1 cellular context compared by ENCODE assay signal in the genomic region with DNA sequence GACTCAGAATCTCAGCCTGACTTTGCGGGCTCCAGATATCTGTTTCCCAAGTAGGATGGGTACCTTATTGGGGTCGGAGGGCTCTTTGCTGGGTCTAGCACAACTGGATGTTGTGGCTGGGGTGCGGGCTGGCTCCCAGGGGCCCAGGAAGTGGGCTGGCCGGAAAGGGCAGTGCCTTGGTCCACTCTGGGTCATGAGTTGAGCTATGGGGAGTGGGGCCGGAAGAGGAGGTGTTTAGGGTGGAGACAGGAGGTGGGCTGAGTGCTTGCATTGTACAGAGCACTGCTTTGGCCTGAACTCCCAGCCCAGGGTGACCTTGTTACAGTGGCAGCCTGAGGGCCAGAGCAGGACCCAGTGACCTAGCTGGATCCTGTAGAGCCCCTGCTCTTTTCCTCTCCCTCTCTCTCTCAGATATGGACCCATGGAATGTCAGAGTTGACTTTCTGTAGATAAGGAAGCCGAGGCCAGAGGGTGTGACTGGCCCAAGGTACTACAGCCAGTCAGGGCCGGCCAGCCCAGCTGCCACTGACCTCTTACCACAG.
TF ChIP-seq lines count a peak whose summit lies in the region.

No MANE protein-coding gene starts in this region.

TF ChIP-seq in K562, 482 proteins besides CTCF, POLR2A, EP300 and RAD21 (continued from another document and continues in another):
- TF ChIP-seq, protein P1, sequence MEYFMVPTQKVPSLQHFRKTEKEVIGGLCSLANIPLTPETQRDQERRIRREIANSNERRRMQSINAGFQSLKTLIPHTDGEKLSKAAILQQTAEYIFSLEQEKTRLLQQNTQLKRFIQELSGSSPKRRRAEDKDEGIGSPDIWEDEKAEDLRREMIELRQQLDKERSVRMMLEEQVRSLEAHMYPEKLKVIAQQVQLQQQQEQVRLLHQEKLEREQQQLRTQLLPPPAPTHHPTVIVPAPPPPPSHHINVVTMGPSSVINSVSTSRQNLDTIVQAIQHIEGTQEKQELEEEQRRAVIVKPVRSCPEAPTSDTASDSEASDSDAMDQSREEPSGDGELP (CRISPR knock-in tag; IDR thresholded peaks at IDR 0.05; ENCODE audit: borderline replicate concordance) = 0 out of 2 replicates have a peak, but pooled peaks have one; percentile 69
- TF ChIP-seq DIDO1 (tag; IDR thresholded peaks at IDR 0.05; ENCODE audit: low read depth) (no peak), POLR2H (tag; IDR thresholded peaks at IDR 0.05; ENCODE audit: low read depth) (peak; percentile 22; the same call in 1 of the 2 replicates), ZBTB8A (IDR thresholded peaks at IDR 0.05; ENCODE audit: partially characterized antibody) (no peak), KLF10 (CRISPR knock-in tag; IDR thresholded peaks at IDR 0.05) (no peak), PURB (CRISPR knock-in tag; IDR thresholded peaks at IDR 0.05; ENCODE audit: low read depth) (no peak), BCL6 (CRISPR knock-in tag; IDR thresholded peaks at IDR 0.05) (no peak), ILK (tag; IDR thresholded peaks at IDR 0.05; ENCODE audit: borderline replicate concordance, low read depth) (no peak), ZNF324 (CRISPR knock-in tag; IDR thresholded peaks at IDR 0.05) (no peak), FOS (IDR thresholded peaks at IDR 0.05; ENCODE audit: extremely low read depth, insufficient read length) (no peak), BRD4 (IDR thresholded peaks at IDR 0.05) (no peak), EZH2 (IDR thresholded peaks at IDR 0.05; ENCODE audit: borderline replicate concordance, low read depth, low read length) (no peak), CBX1 (IDR thresholded peaks at IDR 0.05; ENCODE audit: low read depth) (no peak), ZNF253 (CRISPR knock-in tag; conservative IDR thresholded peaks at IDR 0.05) (no peak), GABPA (tag; conservative IDR thresholded peaks at IDR 0.05; ENCODE audit: low read depth) (peak; percentile 81), POLR2G (IDR thresholded peaks at IDR 0.05; ENCODE audit: low read depth, low read length) (peak; percentile 26; the same call in 1 of the 2 replicates), PCBP1 (IDR thresholded peaks at IDR 0.05; ENCODE audit: low read depth, low read length, poor library complexity, severe bottlenecking) (no peak), POLR2AphosphoS2 (IDR thresholded peaks at IDR 0.05; ENCODE audit: low read length) (no peak), NEUROD1 (IDR thresholded peaks at IDR 0.05; ENCODE audit: borderline replicate concordance, low read depth, low read length, partially characterized antibody) (no peak), ZNF239 (CRISPR knock-in tag; IDR thresholded peaks at IDR 0.05) (no peak), SMAD2 (IDR thresholded peaks at IDR 0.05; ENCODE audit: low read depth, low read length) (no peak), FOXA3 (CRISPR knock-in tag; conservative IDR thresholded peaks at IDR 0.05 in 1 of 2, IDR thresholded peaks at IDR 0.05 in 1 of 2) (peak in 1 of 2 experiments; percentile 29; a peak in 1 of 4 replicates), ZNF3 (CRISPR knock-in tag; IDR thresholded peaks at IDR 0.05) (no peak), MEIS2 (IDR thresholded peaks at IDR 0.05; ENCODE audit: partially characterized antibody) (no peak), ZNF668 (CRISPR knock-in tag; IDR thresholded peaks at IDR 0.05) (no peak), SMARCB1 (IDR thresholded peaks at IDR 0.05; ENCODE audit: insufficient read length, low read depth) (no peak), TEAD4 (IDR thresholded peaks at IDR 0.05; ENCODE audit: low read length) (peak; percentile 78), TEAD4 (CRISPR knock-in tag; IDR thresholded peaks at IDR 0.05; ENCODE audit: borderline replicate concordance) (no peak), NR1H2 (CRISPR knock-in tag; IDR thresholded peaks at IDR 0.05) (no peak), ZNF644 (tag; IDR thresholded peaks at IDR 0.05; ENCODE audit: low read depth) (0 out of 2 replicates have a peak, but pooled peaks have one; percentile 45), MCM2 (IDR thresholded peaks at IDR 0.05; ENCODE audit: low read depth) (no peak), NFATC3 (IDR thresholded peaks at IDR 0.05) (no peak), GTF2A2 (tag; IDR thresholded peaks at IDR 0.05) (no peak), PYGO2 (tag; IDR thresholded peaks at IDR 0.05) (peak; percentile 11; the same call in 1 of the 2 replicates), MYBL2 (IDR thresholded peaks at IDR 0.05; ENCODE audit: low read depth) (no peak), MYBL2 (CRISPR knock-in tag; IDR thresholded peaks at IDR 0.05; ENCODE audit: borderline replicate concordance) (no peak), SMARCA5 (IDR thresholded peaks at IDR 0.05) (no peak), TSC22D4 (tag; IDR thresholded peaks at IDR 0.05) (no peak), ELF4 (CRISPR knock-in tag; IDR thresholded peaks at IDR 0.05) (no peak), GABPB2 (CRISPR knock-in tag; conservative IDR thresholded peaks at IDR 0.05) (no peak), CXXC5 (CRISPR knock-in tag; IDR thresholded peaks at IDR 0.05) (peak; percentile 51), ZC3H4 (CRISPR knock-in tag; IDR thresholded peaks at IDR 0.05; ENCODE audit: borderline replicate concordance) (no peak), HMG20B (CRISPR knock-in tag; IDR thresholded peaks at IDR 0.05) (no peak), CREM (IDR thresholded peaks at IDR 0.05; ENCODE audit: low read depth) (no peak), HDAC3 (IDR thresholded peaks at IDR 0.05; ENCODE audit: borderline replicate concordance, partially characterized antibody) (no peak)
- TF ChIP-seq, protein P2, sequence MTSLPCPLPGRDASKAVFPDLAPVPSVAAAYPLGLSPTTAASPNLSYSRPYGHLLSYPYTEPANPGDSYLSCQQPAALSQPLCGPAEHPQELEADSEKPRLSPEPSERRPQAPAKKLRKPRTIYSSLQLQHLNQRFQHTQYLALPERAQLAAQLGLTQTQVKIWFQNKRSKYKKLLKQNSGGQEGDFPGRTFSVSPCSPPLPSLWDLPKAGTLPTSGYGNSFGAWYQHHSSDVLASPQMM (CRISPR knock-in tag; IDR thresholded peaks at IDR 0.05) = no peak
- TF ChIP-seq, protein P3, sequence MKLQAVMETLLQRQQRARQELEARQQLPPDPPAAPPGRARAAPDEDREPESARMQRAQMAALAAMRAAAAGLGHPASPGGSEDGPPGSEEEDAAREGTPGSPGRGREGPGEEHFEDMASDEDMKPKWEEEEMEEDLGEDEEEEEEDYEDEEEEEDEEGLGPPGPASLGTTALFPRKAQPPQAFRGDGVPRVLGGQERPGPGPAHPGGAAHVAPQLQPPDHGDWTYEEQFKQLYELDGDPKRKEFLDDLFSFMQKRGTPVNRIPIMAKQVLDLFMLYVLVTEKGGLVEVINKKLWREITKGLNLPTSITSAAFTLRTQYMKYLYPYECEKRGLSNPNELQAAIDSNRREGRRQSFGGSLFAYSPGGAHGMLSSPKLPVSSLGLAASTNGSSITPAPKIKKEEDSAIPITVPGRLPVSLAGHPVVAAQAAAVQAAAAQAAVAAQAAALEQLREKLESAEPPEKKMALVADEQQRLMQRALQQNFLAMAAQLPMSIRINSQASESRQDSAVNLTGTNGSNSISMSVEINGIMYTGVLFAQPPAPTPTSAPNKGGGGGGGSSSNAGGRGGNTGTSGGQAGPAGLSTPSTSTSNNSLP (IDR thresholded peaks at IDR 0.05; ENCODE audit: borderline replicate concordance, low read depth, low read length) = no peak
- TF ChIP-seq, protein P4, sequence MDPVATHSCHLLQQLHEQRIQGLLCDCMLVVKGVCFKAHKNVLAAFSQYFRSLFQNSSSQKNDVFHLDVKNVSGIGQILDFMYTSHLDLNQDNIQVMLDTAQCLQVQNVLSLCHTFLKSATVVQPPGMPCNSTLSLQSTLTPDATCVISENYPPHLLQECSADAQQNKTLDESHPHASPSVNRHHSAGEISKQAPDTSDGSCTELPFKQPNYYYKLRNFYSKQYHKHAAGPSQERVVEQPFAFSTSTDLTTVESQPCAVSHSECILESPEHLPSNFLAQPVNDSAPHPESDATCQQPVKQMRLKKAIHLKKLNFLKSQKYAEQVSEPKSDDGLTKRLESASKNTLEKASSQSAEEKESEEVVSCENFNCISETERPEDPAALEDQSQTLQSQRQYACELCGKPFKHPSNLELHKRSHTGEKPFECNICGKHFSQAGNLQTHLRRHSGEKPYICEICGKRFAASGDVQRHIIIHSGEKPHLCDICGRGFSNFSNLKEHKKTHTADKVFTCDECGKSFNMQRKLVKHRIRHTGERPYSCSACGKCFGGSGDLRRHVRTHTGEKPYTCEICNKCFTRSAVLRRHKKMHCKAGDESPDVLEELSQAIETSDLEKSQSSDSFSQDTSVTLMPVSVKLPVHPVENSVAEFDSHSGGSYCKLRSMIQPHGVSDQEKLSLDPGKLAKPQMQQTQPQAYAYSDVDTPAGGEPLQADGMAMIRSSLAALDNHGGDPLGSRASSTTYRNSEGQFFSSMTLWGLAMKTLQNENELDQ (CRISPR knock-in tag; IDR thresholded peaks at IDR 0.05; ENCODE audit: borderline replicate concordance) = no peak
- TF ChIP-seq, protein P5, sequence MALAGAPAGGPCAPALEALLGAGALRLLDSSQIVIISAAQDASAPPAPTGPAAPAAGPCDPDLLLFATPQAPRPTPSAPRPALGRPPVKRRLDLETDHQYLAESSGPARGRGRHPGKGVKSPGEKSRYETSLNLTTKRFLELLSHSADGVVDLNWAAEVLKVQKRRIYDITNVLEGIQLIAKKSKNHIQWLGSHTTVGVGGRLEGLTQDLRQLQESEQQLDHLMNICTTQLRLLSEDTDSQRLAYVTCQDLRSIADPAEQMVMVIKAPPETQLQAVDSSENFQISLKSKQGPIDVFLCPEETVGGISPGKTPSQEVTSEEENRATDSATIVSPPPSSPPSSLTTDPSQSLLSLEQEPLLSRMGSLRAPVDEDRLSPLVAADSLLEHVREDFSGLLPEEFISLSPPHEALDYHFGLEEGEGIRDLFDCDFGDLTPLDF (CRISPR knock-in tag; IDR thresholded peaks at IDR 0.05) = no peak
- TF ChIP-seq, protein P6, sequence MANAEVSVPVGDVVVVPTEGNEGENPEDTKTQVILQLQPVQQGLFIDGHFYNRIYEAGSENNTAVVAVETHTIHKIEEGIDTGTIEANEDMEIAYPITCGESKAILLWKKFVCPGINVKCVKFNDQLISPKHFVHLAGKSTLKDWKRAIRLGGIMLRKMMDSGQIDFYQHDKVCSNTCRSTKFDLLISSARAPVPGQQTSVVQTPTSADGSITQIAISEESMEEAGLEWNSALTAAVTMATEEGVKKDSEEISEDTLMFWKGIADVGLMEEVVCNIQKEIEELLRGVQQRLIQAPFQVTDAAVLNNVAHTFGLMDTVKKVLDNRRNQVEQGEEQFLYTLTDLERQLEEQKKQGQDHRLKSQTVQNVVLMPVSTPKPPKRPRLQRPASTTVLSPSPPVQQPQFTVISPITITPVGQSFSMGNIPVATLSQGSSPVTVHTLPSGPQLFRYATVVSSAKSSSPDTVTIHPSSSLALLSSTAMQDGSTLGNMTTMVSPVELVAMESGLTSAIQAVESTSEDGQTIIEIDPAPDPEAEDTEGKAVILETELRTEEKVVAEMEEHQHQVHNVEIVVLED (CRISPR knock-in tag; IDR thresholded peaks at IDR 0.05) = no peak
- TF ChIP-seq, protein P7, sequence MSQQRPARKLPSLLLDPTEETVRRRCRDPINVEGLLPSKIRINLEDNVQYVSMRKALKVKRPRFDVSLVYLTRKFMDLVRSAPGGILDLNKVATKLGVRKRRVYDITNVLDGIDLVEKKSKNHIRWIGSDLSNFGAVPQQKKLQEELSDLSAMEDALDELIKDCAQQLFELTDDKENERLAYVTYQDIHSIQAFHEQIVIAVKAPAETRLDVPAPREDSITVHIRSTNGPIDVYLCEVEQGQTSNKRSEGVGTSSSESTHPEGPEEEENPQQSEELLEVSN (IDR thresholded peaks at IDR 0.05; ENCODE audit: borderline replicate concordance in 1 of 2, extremely low read depth in 1 of 2, insufficient read depth in 1 of 2, insufficient read length in 1 of 2, low read depth in 1 of 2, low read length in 1 of 2, poor library complexity in 1 of 2, severe bottlenecking in 1 of 2) = no peak
- TF ChIP-seq, protein P8, sequence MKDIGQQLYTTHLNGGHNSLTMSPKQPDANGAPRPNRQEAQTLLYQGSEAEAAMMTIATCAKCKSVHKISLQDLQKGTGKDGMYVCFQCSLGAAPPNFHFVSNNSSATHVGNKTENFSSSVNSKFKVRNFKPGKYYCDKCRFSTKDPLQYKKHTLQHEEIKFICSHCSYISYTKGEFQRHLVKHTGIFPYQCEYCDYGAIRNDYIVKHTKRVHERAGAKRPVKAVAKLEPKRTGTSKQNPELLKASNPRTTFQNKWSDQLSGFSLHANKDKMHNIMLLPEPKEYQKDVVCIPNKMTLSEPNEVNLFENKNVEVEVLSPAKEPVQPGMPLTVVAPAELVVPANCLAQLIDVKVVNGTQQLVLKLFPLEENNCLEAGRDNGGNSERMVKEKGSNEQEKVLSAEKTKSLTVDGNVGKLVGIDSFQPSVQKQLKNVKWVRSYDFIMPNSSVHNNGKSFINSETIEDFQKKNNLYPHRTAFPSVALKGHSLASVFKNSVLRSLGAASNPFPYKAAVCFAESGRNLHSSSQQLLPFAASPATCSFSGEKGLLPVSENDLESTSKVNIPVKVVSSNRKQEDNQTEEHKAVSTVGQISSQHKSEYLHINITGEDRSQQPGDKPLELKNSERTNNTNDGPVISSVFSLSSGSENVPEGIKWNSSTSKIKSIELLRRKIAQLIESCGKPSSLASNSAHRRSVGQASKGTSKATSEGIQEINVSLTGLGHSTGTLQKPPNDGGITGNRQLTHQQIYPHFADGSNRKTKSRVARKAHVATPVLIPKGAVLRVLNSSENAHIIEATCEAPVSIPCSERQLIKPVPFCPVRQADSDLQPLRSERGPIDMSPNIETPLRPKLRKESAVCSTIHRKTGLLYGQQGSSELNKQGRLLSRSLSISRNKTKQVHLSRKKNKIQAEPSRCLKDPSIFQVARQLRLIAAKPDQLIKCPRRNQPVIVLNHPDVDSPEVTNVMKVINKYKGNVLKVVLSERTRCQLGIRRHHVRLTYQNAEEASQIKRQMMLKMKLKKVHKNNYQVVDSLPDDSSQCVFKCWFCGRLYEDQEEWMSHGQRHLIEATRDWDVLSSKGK (CRISPR knock-in tag; IDR thresholded peaks at IDR 0.05) = no peak
- TF ChIP-seq, protein P9, sequence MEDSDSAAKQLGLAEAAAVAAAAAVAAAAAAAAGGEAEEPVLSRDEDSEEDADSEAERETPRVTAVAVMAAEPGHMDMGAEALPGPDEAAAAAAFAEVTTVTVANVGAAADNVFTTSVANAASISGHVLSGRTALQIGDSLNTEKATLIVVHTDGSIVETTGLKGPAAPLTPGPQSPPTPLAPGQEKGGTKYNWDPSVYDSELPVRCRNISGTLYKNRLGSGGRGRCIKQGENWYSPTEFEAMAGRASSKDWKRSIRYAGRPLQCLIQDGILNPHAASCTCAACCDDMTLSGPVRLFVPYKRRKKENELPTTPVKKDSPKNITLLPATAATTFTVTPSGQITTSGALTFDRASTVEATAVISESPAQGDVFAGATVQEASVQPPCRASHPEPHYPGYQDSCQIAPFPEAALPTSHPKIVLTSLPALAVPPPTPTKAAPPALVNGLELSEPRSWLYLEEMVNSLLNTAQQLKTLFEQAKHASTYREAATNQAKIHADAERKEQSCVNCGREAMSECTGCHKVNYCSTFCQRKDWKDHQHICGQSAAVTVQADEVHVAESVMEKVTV (CRISPR knock-in tag; IDR thresholded peaks at IDR 0.05) = no peak
